Comparison of ENCODE assay signal across 19 cellular contexts in the genomic region with DNA sequence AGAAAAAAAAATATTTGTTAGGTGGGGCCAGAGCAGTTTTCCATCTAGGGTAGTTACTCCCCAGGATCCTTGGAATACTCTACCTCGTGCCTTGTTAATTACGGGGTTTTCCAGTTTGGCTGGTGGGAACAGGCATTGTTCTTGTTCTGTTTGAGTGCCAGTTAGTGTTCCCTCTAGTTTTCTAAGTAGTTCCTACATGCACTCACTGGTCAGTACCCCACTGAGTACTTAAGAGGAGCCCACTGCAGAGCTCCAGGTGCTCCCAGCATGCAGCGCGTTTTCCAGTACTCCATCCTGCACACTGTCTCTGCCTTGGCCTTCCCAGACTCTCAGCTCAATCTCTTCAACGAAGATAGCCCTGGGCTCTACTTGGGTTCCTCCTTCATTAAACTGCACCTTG. TPM values are rescaled to one million over a fixed set of nuclear protein-coding genes. Genes with fewer than 3 reads are reported as not detected.
DNase-seq lines count a peak whose midpoint lies in the region; ATAC-seq, FAIRE-seq and TF ChIP-seq lines count a peak whose summit lies in the region.
"Had no signal": no experiment of that assay in that cellular context is flagged by ENCODE, and none has a peak within 500 bp of the region (broad histone marks: within the 10 kb centered on the region; RNA-seq: fewer than 3 reads in every experiment).

No MANE protein-coding gene starts in this region.

- TF ChIP-seq POLR2A in IMR-90 (IDR thresholded peaks at IDR 0.05; ENCODE audit: low read depth, low read length) (no peak), gastrocnemius medialis (IDR thresholded peaks at IDR 0.05) (no peak)

- dilution Hi-C loops in IMR-90 (cut with HindIII; ENCODE audit: low sequenced_read_pairs, unreplicated experiment) (no loop called here), keratinocyte (cut with MboI; ENCODE audit: extremely low pct_ligation_motif_present, low sequenced_read_pairs) (no loop called here)

- H3K23ac ChIP-seq in IMR-90 (ENCODE audit: low read depth, low read length): no peak overlapping the region

- no peak overlapping the region for H2AK5ac ChIP-seq in IMR-90 (ENCODE audit: low read depth, low read length)

- H2BK5ac ChIP-seq in IMR-90 (ENCODE audit: low read depth, low read length, poor library complexity, severe bottlenecking): no peak overlapping the region

- no peaks in the 10 kb centered on the region for H3K79me2 ChIP-seq in keratinocyte (ENCODE audit: control insufficient read depth, insufficient read depth, low read length)

- in situ Hi-C loops in IMR-90 (cut with MboI; ENCODE audit: low sequenced_read_pairs) (no loop called here), gastrocnemius medialis (cut with MboI; ENCODE audit: low sequenced_read_pairs in 4 of 4) (no loop called here)

- no peak overlapping the region for H2AK9ac ChIP-seq in IMR-90 (replicated peaks; ENCODE audit: low read depth, low read length, poor library complexity)

- no peak for FAIRE-seq in keratinocyte (lab: Jason Lieb, UNC)

- intact Hi-C loops in IMR-90 (cut with micrococcal nuclease) (loop anchor here (5.0 kb wide), 1 partner anchor 34 kb away; no protein-coding TSS in a partner anchor), gastrocnemius medialis (cut with DNase I; ENCODE audit: low total_unique reads) (no loop called here)

- H3K27me3 Mint-ChIP-seq in WTC11 (ENCODE audit: low read depth): no peaks in the 10 kb centered on the region

- H4K20me1 ChIP-seq in IMR-90 (ENCODE audit: insufficient read depth, low read length) (no peaks in the 10 kb centered on the region), keratinocyte (ENCODE audit: control insufficient read depth, extremely low read depth, insufficient read depth, low read length) (no peaks in the 10 kb centered on the region)
- H4K20me1 ChIP-seq: BLaER1 had no signal

- H2BK15ac ChIP-seq in IMR-90 (ENCODE audit: low read depth, low read length): no peak overlapping the region

- TF ChIP-seq RAD21 in IMR-90 (IDR thresholded peaks at IDR 0.05; ENCODE audit: low read length): no peak

- 84% methylated on average over 3 of the region's 5 CpGs; no CpG with 5 or more reads in 1 of the 2 experiments for WGBS in IMR-90 (ENCODE audit: extremely low coverage in 2 of 2, insufficient read length in 1 of 2), 2 experiments

- ATAC-seq in IMR-90 (ENCODE audit: low read depth): no peak
- peak; percentile 65 for ATAC-seq in WTC11
- no peak for ATAC-seq in HG02678 (IDR thresholded peaks at IDR 0.05; ENCODE audit: unreplicated experiment)
- no peak for ATAC-seq in gastrocnemius medialis
- ATAC-seq: HCT116 had no signal

- no peak overlapping the region for H3K56ac ChIP-seq in IMR-90 (ENCODE audit: extremely low read depth, insufficient read depth, low read length)

- H3K18ac ChIP-seq in IMR-90 (ENCODE audit: low read depth, low read length): no peak overlapping the region

- H3K9me1 ChIP-seq in IMR-90 (ENCODE audit: insufficient read depth, low read length) (no peaks in the 10 kb centered on the region), keratinocyte (ENCODE audit: control insufficient read depth, extremely low read depth, insufficient read depth, low read length) (peaks cover 2% of the 10 kb centered on the region)

- no peaks in the 10 kb centered on the region for H3K9me3 Mint-ChIP-seq in WTC11

- H3K4ac ChIP-seq in IMR-90 (ENCODE audit: low read depth, low read length): no peak overlapping the region

- H3K36me3 ChIP-seq in IMR-90 (ENCODE audit: control insufficient read depth, insufficient read depth, low read length): no peaks in the 10 kb centered on the region
- H3K36me3 ChIP-seq in keratinocyte (ENCODE audit: control insufficient read depth in 2 of 2, extremely low read depth in 1 of 2, insufficient read depth in 2 of 2, low read length in 2 of 2): no peaks in the 10 kb centered on the region
- no peaks in the 10 kb centered on the region for H3K36me3 ChIP-seq in gastrocnemius medialis
- H3K36me3 ChIP-seq: SJSA1 had no signal

- 0 out of 2 replicates have a peak, but pooled peaks cover 3% of the 10 kb centered on the region for H3K36me3 Mint-ChIP-seq in WTC11

- H3K27ac ChIP-seq in IMR-90 (ENCODE audit: insufficient read depth, low read length) (no peak overlapping the region), keratinocyte (ENCODE audit: control insufficient read depth, insufficient read depth, low read length) (no peak overlapping the region), gastrocnemius medialis (no peak overlapping the region)
- H3K27ac ChIP-seq: 22Rv1, BLaER1, HL-60, SJSA1 had no signal

- peaks cover 33% of the 10 kb centered on the region for H3K4me1 Mint-ChIP-seq in WTC11

- no peak overlapping the region for H3K14ac ChIP-seq in IMR-90 (replicated peaks; ENCODE audit: low read depth, low read length)

- CTCF ChIA-PET in IMR-90 (lab: Yijun Ruan, JAX) (no interaction called here), WTC11 (lab: Charles Lee) (interaction anchor here (0.6 to 2.7 kb wide), 6 partner anchors 11 to 306 kb away, joined by 3 to 13 read pairs (median 5); no protein-coding TSS in a partner anchor)

- POLR2A ChIA-PET in IMR-90 (lab: Charles Lee; ENCODE audit: unreplicated experiment): no interaction called here
- POLR2A ChIA-PET in WTC11 (lab: Charles Lee): interaction anchor here (1.5 kb wide), 1 partner anchor 58 kb away, joined by 3 read pairs; a partner anchor contains a TSS

- TF ChIP-seq CTCF in IMR-90 (conservative IDR thresholded peaks at IDR 0.05; ENCODE audit: low read depth, low read length) (no peak), WTC11 (IDR thresholded peaks at IDR 0.05) (no peak), keratinocyte (optimal IDR thresholded peaks at IDR 0.05 in 1 of 3, IDR thresholded peaks at IDR 0.05 in 1 of 3, conservative IDR thresholded peaks at IDR 0.05 in 1 of 3; ENCODE audit: extremely low read depth in 1 of 3, insufficient read depth in 2 of 3, low read length in 3 of 3) (no peak), gastrocnemius medialis (IDR thresholded peaks at IDR 0.05 in 4 of 5, conservative IDR thresholded peaks at IDR 0.05 in 1 of 5) (no peak)

- H2BK120ac ChIP-seq in IMR-90 (ENCODE audit: low read depth, low read length): no peak overlapping the region

- no peak overlapping the region for H3K4me3 ChIP-seq in IMR-90 (ENCODE audit: insufficient read depth, low read depth, low read length)
- no peak overlapping the region for H3K4me3 ChIP-seq in keratinocyte (ENCODE audit: control insufficient read depth in 2 of 3, extremely low read depth in 1 of 3, insufficient read depth in 2 of 3, low read depth in 1 of 3, low read length in 3 of 3)
- H3K4me3 ChIP-seq in gastrocnemius medialis: no peak overlapping the region
- H3K4me3 ChIP-seq: BLaER1, SJSA1 had no signal

- DNase-seq in NCI-H1417 (lab: John Stamatoyannopoulos, UW) (peak; percentile 26 to 87 (median 64)), NCI-H1417 treated with DMSO at 0.1 percent for 48 hours (lab: John Stamatoyannopoulos, UW) (no peak), IMR-90 (no peak), WTC11 (ENCODE audit: low spot score) (no peak), keratinocyte (ENCODE audit: low read depth, low spot score) (no peak), gastrocnemius medialis (no peak)
- DNase-seq in activated naive CD4-positive, alpha-beta T cell (lab: John Stamatoyannopoulos, UW): no peak
- DNase-seq: DMS 273 treated with DMSO at 0.1 percent for 48 hours, KG1, NCI-H1092, NCI-H2029, NCI-H446, SW 1271 had no signal

- H2AFZ ChIP-seq in IMR-90 (replicated peaks; ENCODE audit: low read length, poor library complexity): peak overlapping the region; percentile 18
- no peak overlapping the region for H2AFZ ChIP-seq in keratinocyte (ENCODE audit: control insufficient read depth, low read length)

- H3K9ac ChIP-seq in IMR-90 (ENCODE audit: low read depth, low read length) (no peak overlapping the region), keratinocyte (ENCODE audit: control insufficient read depth, extremely low read depth, insufficient read depth, low read length) (no peak overlapping the region)
- H3K9ac ChIP-seq: BLaER1 had no signal

- no peak overlapping the region for H4K5ac ChIP-seq in IMR-90 (ENCODE audit: low read depth, low read length)

- H3K4me2 ChIP-seq in IMR-90 (ENCODE audit: low read depth, low read length) (no peak overlapping the region), keratinocyte (ENCODE audit: control insufficient read depth, extremely low read depth, insufficient read depth, low read depth, low read length) (peak overlapping the region; percentile 6)
- H3K4me2 ChIP-seq: BLaER1 had no signal

- BruUV-seq in IMR-90 (replicated peaks; lab: Mats Ljungman, UMichigan): no TSS peak

- H3K27ac Mint-ChIP-seq in WTC11: peak overlapping the region; percentile 16

- H3K4me1 ChIP-seq in IMR-90 (ENCODE audit: control insufficient read depth, insufficient read depth, low read length): peaks cover 3% of the 10 kb centered on the region
- H3K4me1 ChIP-seq in keratinocyte (ENCODE audit: control insufficient read depth, extremely low read depth, insufficient read depth, low read length): peaks cover 19% of the 10 kb centered on the region
- H3K4me1 ChIP-seq in gastrocnemius medialis: peaks cover 0 to 16% of the 10 kb centered on the region in 2 donors
- H3K4me1 ChIP-seq: SJSA1 had no signal

- H3K9me3 ChIP-seq in IMR-90 (ENCODE audit: control insufficient read depth, insufficient read depth, low read length) (no peaks in the 10 kb centered on the region), keratinocyte (ENCODE audit: control insufficient read depth, low read depth, low read length) (no peaks in the 10 kb centered on the region), gastrocnemius medialis (no peaks in the 10 kb centered on the region)
- H3K9me3 ChIP-seq: BLaER1, SJSA1 had no signal

- H4K91ac ChIP-seq in IMR-90 (ENCODE audit: insufficient read depth, low read depth, low read length): no peak overlapping the region

- H4K8ac ChIP-seq in IMR-90 (ENCODE audit: low read depth in 2 of 2, low read length in 2 of 2): no peak overlapping the region

- H3K27me3 ChIP-seq in IMR-90 (ENCODE audit: control insufficient read depth, insufficient read depth, low read length) (no peaks in the 10 kb centered on the region), keratinocyte (ENCODE audit: control insufficient read depth, extremely low read depth, insufficient read depth, low read length) (no peaks in the 10 kb centered on the region), gastrocnemius medialis (no peaks in the 10 kb centered on the region)
- H3K27me3 ChIP-seq: BLaER1, SJSA1 had no signal

- H2BK20ac ChIP-seq in IMR-90 (ENCODE audit: low read depth, low read length): no peak overlapping the region

- H3K79me1 ChIP-seq in IMR-90 (ENCODE audit: low read depth in 1 of 2, low read length in 2 of 2): no peaks in the 10 kb centered on the region

- H3K4me3 Mint-ChIP-seq in WTC11: no peak overlapping the region

RNA-seq across cellular contexts. Expression of a gene that starts 58.0 kb away (rescaled TPM):
- total RNA-seq in IMR-90 (2012; rRNA removed) (5.7 and 6.7 TPM in 2 replicates), WTC11 (2021) (25.6 to 28.5 TPM (median 28.4 TPM) in 3 replicates), gastrocnemius medialis (10 to 100 TPM; 22.7 to 41.0 (median 35.7) TPM)
- polyA plus RNA-seq in IMR-90 (2012; rRNA removed) (5.9 and 7.6 TPM in 2 replicates), keratinocyte (21.9 to 39.5 TPM (median 32.8 TPM) in 3 replicates)
- 1.9 and 3.4 TPM in 2 replicates for polyA plus RNA-seq in IMR-90 (2012; cell fraction: cytosol; rRNA removed)
- 4.3 and 24.1 TPM in 2 replicates for polyA plus RNA-seq in IMR-90 (2012; cell fraction: nucleus; rRNA removed; ENCODE audit: low replicate concordance)
- 21.9 TPM for polyA plus RNA-seq in keratinocyte (2011; ENCODE audit: low read depth)
- 25.6 and 36.9 TPM in 2 replicates for polyA plus RNA-seq in keratinocyte (2011; cell fraction: cytosol; rRNA removed)
- polyA plus RNA-seq in keratinocyte (2011; cell fraction: nucleus; rRNA removed): 45.9 and 48.0 TPM in 2 replicates
- polyA plus RNA-seq in keratinocyte (2012; ENCODE audit: low replicate concordance): 9.4 and 13.8 TPM in 2 replicates
- 38.2 to 49.5 TPM (median 47.0 TPM) in 3 replicates for polyA minus RNA-seq in keratinocyte
- polyA minus RNA-seq in keratinocyte (2011; cell fraction: cytosol; rRNA and poly(A)+ RNA removed): 24.7 TPM
- polyA minus RNA-seq in keratinocyte (2011; cell fraction: nucleus; rRNA and poly(A)+ RNA removed): 25.0 and 50.1 TPM in 2 replicates

Comparison
In these comparisons a context has a peak if more than half of its experiments do, and no peak if none do; other contexts are left out.
1. DNase-seq: peak in NCI-H1417 (3 of 3); none in NCI-H1417 treated with DMSO at 0.1 percent for 48 hours (single experiment), IMR-90 (single experiment), WTC11 (single experiment), keratinocyte (single experiment), activated naive CD4-positive, alpha-beta T cell (0 of 4) and gastrocnemius medialis (0 of 2).